9 cellular contexts compared by ENCODE assay signal in the genomic region with DNA sequence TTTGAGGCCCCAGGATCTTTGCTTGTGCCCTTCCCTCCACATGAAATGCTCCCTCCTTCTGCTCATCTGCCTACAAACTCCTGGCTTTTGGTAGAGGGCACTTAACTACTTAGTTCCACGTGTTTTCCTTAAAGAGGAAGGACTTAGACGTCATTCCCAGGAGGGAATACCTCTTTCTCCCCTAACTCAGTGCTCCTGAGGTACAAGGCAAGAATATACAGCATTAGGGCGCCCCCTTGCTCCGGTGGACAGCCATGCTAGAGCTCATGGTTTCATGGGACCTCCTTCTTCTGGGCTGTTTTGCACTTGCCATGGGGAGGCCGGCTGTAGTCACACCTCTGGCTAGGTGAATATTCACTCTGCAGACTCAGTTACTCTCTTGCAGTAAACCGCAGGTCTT.
DNase-seq lines count a peak whose midpoint lies in the region; ATAC-seq and TF ChIP-seq lines count a peak whose summit lies in the region.
"Had no signal": no experiment of that assay in that cellular context is flagged by ENCODE, and none has a peak within 500 bp of the region (broad histone marks: within the 10 kb centered on the region; RNA-seq: fewer than 3 reads in every experiment).

No MANE protein-coding gene starts in this region.

- H3K27ac ChIP-seq in spleen = no peak overlapping the region
- H3K27ac ChIP-seq: ovary had no signal

- H3K36me3 ChIP-seq in spleen = no peaks in the 10 kb centered on the region
- H3K36me3 ChIP-seq: ovary had no signal

- intact Hi-C loops in spleen (cut with DNase I; ENCODE audit: low total_unique reads) = no loop called here

- no peaks in the 10 kb centered on the region for H3K27me3 ChIP-seq in spleen (replicated peaks in 1 of 7)
- H3K27me3 ChIP-seq: ovary had no signal

- H3K4me1 ChIP-seq in spleen = no peaks in the 10 kb centered on the region

- no peak for ATAC-seq in activated CD4-positive, CD25-positive, alpha-beta regulatory T cell treated with anti-CD3 and anti-CD28 coated beads, Interleukin-2, amount 50 U/mL, for 24 hours

- peaks cover 27% of the 10 kb centered on the region for H3K27me3 Mint-ChIP-seq in activated CD4-positive, alpha-beta T cell treated with anti-CD3 and anti-CD28 coated beads, Interleukin-2, amount 10 ng/mL, durations not matched to agents 7 days and 5 days
- no peaks in the 10 kb centered on the region for H3K27me3 Mint-ChIP-seq in glutamatergic neuron (ENCODE audit: unreplicated experiment)

- H3K4me3 ChIP-seq in spleen = no peak overlapping the region
- H3K4me3 ChIP-seq: ovary had no signal

- no peaks in the 10 kb centered on the region for H3K36me3 Mint-ChIP-seq in activated CD4-positive, alpha-beta T cell treated with anti-CD3 and anti-CD28 coated beads, Interleukin-2, amount 10 ng/mL, durations not matched to agents 7 days and 5 days (ENCODE audit: low read depth)
- H3K36me3 Mint-ChIP-seq in glutamatergic neuron (ENCODE audit: unreplicated experiment) = no peaks in the 10 kb centered on the region

- H3K4me3 Mint-ChIP-seq in activated CD4-positive, alpha-beta T cell treated with anti-CD3 and anti-CD28 coated beads, Interleukin-2, amount 10 ng/mL, durations not matched to agents 7 days and 5 days = no peak overlapping the region
- H3K4me3 Mint-ChIP-seq in glutamatergic neuron (ENCODE audit: unreplicated experiment) = no peak overlapping the region

- H3K27ac Mint-ChIP-seq in activated CD4-positive, alpha-beta T cell treated with anti-CD3 and anti-CD28 coated beads, Interleukin-2, amount 10 ng/mL, durations not matched to agents 7 days and 5 days = no peak overlapping the region
- no peak overlapping the region for H3K27ac Mint-ChIP-seq in glutamatergic neuron (ENCODE audit: unreplicated experiment)

- peaks cover 7% of the 10 kb centered on the region for H3K4me1 Mint-ChIP-seq in activated CD4-positive, alpha-beta T cell treated with anti-CD3 and anti-CD28 coated beads, Interleukin-2, amount 10 ng/mL, durations not matched to agents 7 days and 5 days
- H3K4me1 Mint-ChIP-seq in glutamatergic neuron (ENCODE audit: low read depth, unreplicated experiment) = no peaks in the 10 kb centered on the region

- POLR2A ChIA-PET in activated CD4-positive, alpha-beta T cell treated with anti-CD3 and anti-CD28 coated beads, Interleukin-2, amount 10 ng/mL, durations not matched to agents 7 days and 5 days (lab: Charles Lee) = no interaction called here

- TF ChIP-seq POLR2A in spleen (IDR thresholded peaks at IDR 0.05) = no peak

- peak; percentile 22 for DNase-seq in activated CD4-positive, alpha-beta T cell treated with anti-CD3 and anti-CD28 coated beads, Interleukin-2, amount 10 ng/mL, durations not matched to agents 7 days and 5 days
- DNase-seq in activated CD4-positive, alpha-beta T cell treated with anti-CD3 and anti-CD28 coated beads for 1 hour = no peak
- peak; percentile 40 for DNase-seq in HK-2 (ENCODE audit: unreplicated experiment)
- peak; percentile 12 for DNase-seq in SHP77 treated with DMSO at 0.1 percent for 48 hours (lab: John Stamatoyannopoulos, UW)
- DNase-seq in glutamatergic neuron = peak; percentile 69
- peak; percentile 84 for DNase-seq in spleen
- no peak for DNase-seq in GF-D8 (lab: John Stamatoyannopoulos, UW)

- H3K9me3 Mint-ChIP-seq in activated CD4-positive, alpha-beta T cell treated with anti-CD3 and anti-CD28 coated beads, Interleukin-2, amount 10 ng/mL, durations not matched to agents 7 days and 5 days = no peaks in the 10 kb centered on the region
- H3K9me3 Mint-ChIP-seq in glutamatergic neuron (ENCODE audit: unreplicated experiment) = peaks cover 2% of the 10 kb centered on the region

- CTCF ChIA-PET in activated CD4-positive, alpha-beta T cell treated with anti-CD3 and anti-CD28 coated beads, Interleukin-2, amount 10 ng/mL, durations not matched to agents 7 days and 5 days (lab: Charles Lee) = no interaction called here

- H3K9me3 ChIP-seq in spleen = no peaks in the 10 kb centered on the region
- H3K9me3 ChIP-seq: ovary had no signal

- 22 to 36% (median 33%) methylated on average over 6 of the region's 6 CpGs for WGBS in spleen, 5 donors

- TF ChIP-seq CTCF in glutamatergic neuron (IDR thresholded peaks at IDR 0.05; ENCODE audit: partially characterized antibody, unreplicated experiment) (peak; percentile 32), spleen (IDR thresholded peaks at IDR 0.05 in 8 of 11, conservative IDR thresholded peaks at IDR 0.05 in 3 of 11) (peak in 8 of 11 experiments; percentile 31 to 73 (median 58))

Comparison
In these comparisons a context has a peak if more than half of its experiments do, and no peak if none do; other contexts are left out.
1. DNase-seq: peak in activated CD4-positive, alpha-beta T cell treated with anti-CD3 and anti-CD28 coated beads, Interleukin-2, amount 10 ng/mL, durations not matched to agents 7 days and 5 days (single experiment), HK-2 (single experiment), SHP77 treated with DMSO at 0.1 percent for 48 hours (single experiment), glutamatergic neuron (single experiment) and spleen (single experiment); none in activated CD4-positive, alpha-beta T cell treated with anti-CD3 and anti-CD28 coated beads for 1 hour (single experiment) and GF-D8 (single experiment).